In the genomic region with DNA sequence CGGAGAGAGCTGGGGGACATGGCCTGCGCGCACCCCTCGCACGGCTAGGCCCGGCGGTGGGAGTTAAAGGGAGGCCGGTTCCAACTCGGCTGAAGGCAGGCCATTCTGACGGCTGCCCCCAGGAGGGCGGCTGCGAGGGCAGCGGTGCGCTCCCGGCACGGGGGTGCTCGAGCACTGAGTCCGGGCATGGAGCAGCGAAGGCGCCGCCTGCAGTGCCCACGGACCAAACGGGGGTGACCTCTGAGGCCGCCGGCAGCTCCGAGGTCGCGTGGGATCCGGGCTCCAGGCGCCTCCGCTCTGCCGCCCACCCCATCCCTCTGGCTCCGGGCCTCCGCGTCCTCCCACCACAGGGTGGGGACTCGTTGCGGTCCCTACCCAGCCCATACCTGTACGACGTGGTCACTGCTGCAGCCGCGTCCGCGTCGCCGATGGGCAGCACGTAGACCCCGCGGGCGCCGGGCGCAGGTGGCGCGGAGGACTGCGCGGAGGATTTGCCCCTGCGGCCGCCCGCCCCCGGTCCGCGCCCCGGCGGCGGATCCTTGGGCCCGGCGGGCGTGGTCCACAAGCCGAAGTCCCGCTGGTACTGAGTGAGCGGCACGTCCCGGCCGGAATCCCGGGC, we compare ENCODE assay signal across 8 cellular contexts. TPM values are rescaled to one million over a fixed set of nuclear protein-coding genes. Genes with fewer than 3 reads are reported as not detected.
DNase-seq lines count a peak whose midpoint lies in the region; ATAC-seq and TF ChIP-seq lines count a peak whose summit lies in the region.

No MANE protein-coding gene starts in this region.

- peak overlapping the region; percentile 75 for H3K4me3 Mint-ChIP-seq in memory B cell

- no peak for TF ChIP-seq RAD21 in HCT116 (IDR thresholded peaks at IDR 0.05; ENCODE audit: low read depth)

- H3K36me3 Mint-ChIP-seq in memory B cell: peaks cover 4% of the 10 kb centered on the region

- peaks cover 7% of the 10 kb centered on the region for H3K4me1 Mint-ChIP-seq in memory B cell

- intact Hi-C loops in HCT116 (cut with micrococcal nuclease): no loop called here

- DNase-seq in HCT116 (ENCODE audit: low read depth, low spot score): no peak
- peak; percentile 18 for DNase-seq in SW480 (ENCODE audit: low spot score)
- peak; percentile 70 for DNase-seq in ecto neural progenitor cell (ENCODE audit: low spot score)
- DNase-seq in memory B cell (ENCODE audit: low spot score in 2 of 2): peak; percentile 1 to 16
- no peak for DNase-seq in tibial nerve (ENCODE audit: low spot score in 2 of 2)
- no peak for DNase-seq in kidney glomerular epithelial cell (lab: John Stamatoyannopoulos, UW)
- no peak for DNase-seq in putamen (ENCODE audit: low spot score)

- peak overlapping the region; percentile 62; the same call in 1 of the 2 replicates for H3K4me3 ChIP-seq in GM08714 (ENCODE audit: low read length)
- peak overlapping the region; percentile 66 to 71 for H3K4me3 ChIP-seq in HCT116 (replicated peaks in 1 of 2; ENCODE audit: low read depth in 1 of 2, low read length in 2 of 2)
- peak overlapping the region; percentile 24 to 71 (median 61) for H3K4me3 ChIP-seq in tibial nerve

- peaks cover 4% of the 10 kb centered on the region; the same call in 1 of the 2 replicates for H3K79me2 ChIP-seq in HCT116 (ENCODE audit: insufficient read depth, low read length)

- H3K9ac ChIP-seq in HCT116 (ENCODE audit: low read length): peak overlapping the region; percentile 70

- RAD21 ChIA-PET in HCT116 (lab: Charles Lee; ENCODE audit: low non-redundant PET in 1 of 2, low total read pairs in 2 of 2, uncharacterized antibody in 2 of 2, unreplicated experiment in 2 of 2): no interaction called here

- ATAC-seq in HCT116: peak; percentile 52
- peak; percentile 28 for ATAC-seq in memory B cell (ENCODE audit: low read depth)

- H3K9me3 ChIP-seq in HCT116 (ENCODE audit: control insufficient read depth in 1 of 2, insufficient read depth in 1 of 2, low read depth in 1 of 2, low read length in 2 of 2) (no peaks in the 10 kb centered on the region), tibial nerve (no peaks in the 10 kb centered on the region)

- no peak overlapping the region for H3K27ac Mint-ChIP-seq in memory B cell

- WGBS in tibial nerve, 2 donors: 2 to 3% methylated on average over 7 to 28 of the region's 74 CpGs

- no peaks in the 10 kb centered on the region for H4K20me1 ChIP-seq in HCT116 (ENCODE audit: insufficient read depth)

- no peaks in the 10 kb centered on the region for H3K9me3 Mint-ChIP-seq in memory B cell

- no peak overlapping the region for H2AFZ ChIP-seq in HCT116 (ENCODE audit: low read depth, low read length, poor library complexity, severe bottlenecking)

- H3K4me1 ChIP-seq in HCT116 (ENCODE audit: control insufficient read depth in 1 of 2, insufficient read depth in 2 of 2, low read length in 2 of 2): peaks cover 7 to 15% of the 10 kb centered on the region in 2 experiments; a peak in 3 of 4 replicates
- peaks cover 0 to 20% (median 5%) of the 10 kb centered on the region in 4 donors for H3K4me1 ChIP-seq in tibial nerve

- no TSS peak for BruUV-seq in HCT116 (replicated peaks; lab: Mats Ljungman, UMichigan)

- H3K9me2 ChIP-seq in HCT116 (ENCODE audit: insufficient read depth): no peaks in the 10 kb centered on the region

- peak overlapping the region; percentile 76 for H3K27ac ChIP-seq in HCT116 (ENCODE audit: low read depth, low read length)
- peak overlapping the region in 1 of 4 donors; percentile 53 for H3K27ac ChIP-seq in tibial nerve

- H3K27me3 Mint-ChIP-seq in memory B cell: no peaks in the 10 kb centered on the region

- POLR2A ChIA-PET in HCT116 (lab: Charles Lee): no interaction called here

- CTCF ChIA-PET in HCT116 (lab: Charles Lee): interaction anchor here (1.9 kb wide), 1 partner anchor 60 kb away, joined by 9 read pairs; a partner anchor contains a TSS

- H3K27me3 ChIP-seq in HCT116 (ENCODE audit: insufficient read depth, low read length) (no peaks in the 10 kb centered on the region), tibial nerve (no peaks in the 10 kb centered on the region)

- peak overlapping the region; percentile 78 for H3K4me2 ChIP-seq in HCT116 (ENCODE audit: low read length)

- no peak for TF ChIP-seq EP300 in tibial nerve (IDR thresholded peaks at IDR 0.05)

- no peak for TF ChIP-seq CTCF in HCT116 (IDR thresholded peaks at IDR 0.05 in 2 of 3, conservative IDR thresholded peaks at IDR 0.05 in 1 of 3; ENCODE audit: borderline replicate concordance in 1 of 3, insufficient read depth in 1 of 3, low read depth in 2 of 3, low read length in 2 of 3)
- no peak for TF ChIP-seq CTCF in tibial nerve (IDR thresholded peaks at IDR 0.05)

- H3K36me3 ChIP-seq in HCT116 (ENCODE audit: control insufficient read depth in 1 of 2, insufficient read depth in 2 of 2, low read length in 2 of 2) (peaks cover 0 to 4% of the 10 kb centered on the region in 2 experiments; a peak in 1 of 4 replicates), tibial nerve (peaks cover 0 to 28% (median 0%) of the 10 kb centered on the region in 3 donors)

- no peak for TF ChIP-seq POLR2A in HCT116 (IDR thresholded peaks at IDR 0.05; ENCODE audit: borderline replicate concordance, extremely low read depth, insufficient read depth, insufficient read length)
- TF ChIP-seq POLR2A in tibial nerve (IDR thresholded peaks at IDR 0.05): no peak

TF ChIP-seq in HCT116, 20 proteins besides CTCF, POLR2A, EP300 and RAD21 (continues in another document):
- TF ChIP-seq FOSL1 (IDR thresholded peaks at IDR 0.05; ENCODE audit: low read depth) (no peak), TCF7L2 (IDR thresholded peaks at IDR 0.05; ENCODE audit: borderline replicate concordance, extremely low read depth, insufficient read depth, insufficient read length) (no peak), ELF1 (IDR thresholded peaks at IDR 0.05; ENCODE audit: borderline replicate concordance, low read depth) (no peak), ZFX (IDR thresholded peaks at IDR 0.05) (peak; percentile 69), ZNF274 (IDR thresholded peaks at IDR 0.05; ENCODE audit: low read depth, low read length) (no peak), SRF (IDR thresholded peaks at IDR 0.05; ENCODE audit: low read depth) (no peak), CEBPB (IDR thresholded peaks at IDR 0.05; ENCODE audit: low read depth) (no peak), CBX3 (IDR thresholded peaks at IDR 0.05; ENCODE audit: low read depth) (no peak), SIN3A (IDR thresholded peaks at IDR 0.05; ENCODE audit: low read depth) (no peak), SP1 (IDR thresholded peaks at IDR 0.05; ENCODE audit: low read depth) (no peak), JUND (IDR thresholded peaks at IDR 0.05) (no peak)
- TF ChIP-seq, protein P1, sequence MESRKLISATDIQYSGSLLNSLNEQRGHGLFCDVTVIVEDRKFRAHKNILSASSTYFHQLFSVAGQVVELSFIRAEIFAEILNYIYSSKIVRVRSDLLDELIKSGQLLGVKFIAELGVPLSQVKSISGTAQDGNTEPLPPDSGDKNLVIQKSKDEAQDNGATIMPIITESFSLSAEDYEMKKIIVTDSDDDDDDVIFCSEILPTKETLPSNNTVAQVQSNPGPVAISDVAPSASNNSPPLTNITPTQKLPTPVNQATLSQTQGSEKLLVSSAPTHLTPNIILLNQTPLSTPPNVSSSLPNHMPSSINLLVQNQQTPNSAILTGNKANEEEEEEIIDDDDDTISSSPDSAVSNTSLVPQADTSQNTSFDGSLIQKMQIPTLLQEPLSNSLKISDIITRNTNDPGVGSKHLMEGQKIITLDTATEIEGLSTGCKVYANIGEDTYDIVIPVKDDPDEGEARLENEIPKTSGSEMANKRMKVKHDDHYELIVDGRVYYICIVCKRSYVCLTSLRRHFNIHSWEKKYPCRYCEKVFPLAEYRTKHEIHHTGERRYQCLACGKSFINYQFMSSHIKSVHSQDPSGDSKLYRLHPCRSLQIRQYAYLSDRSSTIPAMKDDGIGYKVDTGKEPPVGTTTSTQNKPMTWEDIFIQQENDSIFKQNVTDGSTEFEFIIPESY (IDR thresholded peaks at IDR 0.05; ENCODE audit: extremely low read depth, insufficient replicate concordance, low read length): no peak
- TF ChIP-seq, protein P2, sequence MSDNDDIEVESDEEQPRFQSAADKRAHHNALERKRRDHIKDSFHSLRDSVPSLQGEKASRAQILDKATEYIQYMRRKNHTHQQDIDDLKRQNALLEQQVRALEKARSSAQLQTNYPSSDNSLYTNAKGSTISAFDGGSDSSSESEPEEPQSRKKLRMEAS (IDR thresholded peaks at IDR 0.05): 0 out of 2 replicates have a peak, but pooled peaks have one; percentile 20
- TF ChIP-seq, protein P3, sequence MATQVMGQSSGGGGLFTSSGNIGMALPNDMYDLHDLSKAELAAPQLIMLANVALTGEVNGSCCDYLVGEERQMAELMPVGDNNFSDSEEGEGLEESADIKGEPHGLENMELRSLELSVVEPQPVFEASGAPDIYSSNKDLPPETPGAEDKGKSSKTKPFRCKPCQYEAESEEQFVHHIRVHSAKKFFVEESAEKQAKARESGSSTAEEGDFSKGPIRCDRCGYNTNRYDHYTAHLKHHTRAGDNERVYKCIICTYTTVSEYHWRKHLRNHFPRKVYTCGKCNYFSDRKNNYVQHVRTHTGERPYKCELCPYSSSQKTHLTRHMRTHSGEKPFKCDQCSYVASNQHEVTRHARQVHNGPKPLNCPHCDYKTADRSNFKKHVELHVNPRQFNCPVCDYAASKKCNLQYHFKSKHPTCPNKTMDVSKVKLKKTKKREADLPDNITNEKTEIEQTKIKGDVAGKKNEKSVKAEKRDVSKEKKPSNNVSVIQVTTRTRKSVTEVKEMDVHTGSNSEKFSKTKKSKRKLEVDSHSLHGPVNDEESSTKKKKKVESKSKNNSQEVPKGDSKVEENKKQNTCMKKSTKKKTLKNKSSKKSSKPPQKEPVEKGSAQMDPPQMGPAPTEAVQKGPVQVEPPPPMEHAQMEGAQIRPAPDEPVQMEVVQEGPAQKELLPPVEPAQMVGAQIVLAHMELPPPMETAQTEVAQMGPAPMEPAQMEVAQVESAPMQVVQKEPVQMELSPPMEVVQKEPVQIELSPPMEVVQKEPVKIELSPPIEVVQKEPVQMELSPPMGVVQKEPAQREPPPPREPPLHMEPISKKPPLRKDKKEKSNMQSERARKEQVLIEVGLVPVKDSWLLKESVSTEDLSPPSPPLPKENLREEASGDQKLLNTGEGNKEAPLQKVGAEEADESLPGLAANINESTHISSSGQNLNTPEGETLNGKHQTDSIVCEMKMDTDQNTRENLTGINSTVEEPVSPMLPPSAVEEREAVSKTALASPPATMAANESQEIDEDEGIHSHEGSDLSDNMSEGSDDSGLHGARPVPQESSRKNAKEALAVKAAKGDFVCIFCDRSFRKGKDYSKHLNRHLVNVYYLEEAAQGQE (IDR thresholded peaks at IDR 0.05; ENCODE audit: low read depth): no peak

RNA-seq across cellular contexts. Expression of a gene that starts 0.5 kb away (rescaled TPM):
- total RNA-seq in HCT116 (2021; ENCODE audit: unreplicated experiment) (5.3 TPM), tibial nerve (10 to 100 TPM in 1 of 4 donors, 1 to 10 TPM in 2, under 1 TPM in 1; 0.42 to 21.6 (median 3.6) TPM)
- polyA plus RNA-seq in HCT116 (2012): 2.1 TPM in 2 replicates

RNA-seq across cellular contexts. Expression of a gene that starts 59.8 kb away (rescaled TPM):
- total RNA-seq in HCT116 (2021; ENCODE audit: unreplicated experiment) (69.7 TPM), tibial nerve (10 to 100 TPM; 47.6 to 66.6 (median 55.7) TPM)
- 44.9 and 51.5 TPM in 2 replicates for polyA plus RNA-seq in HCT116 (2012)

Comparison
In these comparisons a context has a peak if more than half of its experiments do, and no peak if none do; other contexts are left out.
1. DNase-seq: peak in SW480 (single experiment), ecto neural progenitor cell (single experiment) and memory B cell (2 of 2); none in HCT116 (single experiment), tibial nerve (0 of 2), kidney glomerular epithelial cell (single experiment) and putamen (single experiment).
2. Peak in every context shown above with its lines, with median percentiles within 50 percentile points of each other: H3K4me3 ChIP-seq.